In genomic region chr12:88575361-88575959, GRCh38 we compare ENCODE assay signal across 16 cellular contexts. TPM values are rescaled to one million over a fixed set of nuclear protein-coding genes. Genes with fewer than 3 reads are reported as not detected.
A peak's percentile ranks its signal among the peaks of the same experiment; 100 is the strongest.
DNase-seq lines count a peak whose midpoint lies in the region; ATAC-seq and TF ChIP-seq lines count a peak whose summit lies in the region.
"Had no signal": no experiment of that assay in that cellular context is flagged by ENCODE, and none has a peak within 500 bp of the region (broad histone marks: within the 10 kb centered on the region; RNA-seq: fewer than 3 reads in every experiment).

No MANE protein-coding gene starts in this region.

- no peak for TF ChIP-seq EP300 in stomach (IDR thresholded peaks at IDR 0.05)

- POLR2A ChIA-PET in HEK293 (lab: Yijun Ruan, JAX) = no interaction called here

- H3K9ac ChIP-seq in iPS-18a (ENCODE audit: low read length) = peak overlapping the region; percentile 6
- H3K9ac ChIP-seq: BLaER1 had no signal

- no peak overlapping the region for H3K4me3 ChIP-seq in HEK293 (ENCODE audit: low read depth, low read length)
- no peak overlapping the region for H3K4me3 ChIP-seq in iPS-18a (ENCODE audit: low read length)
- peak overlapping the region in 1 of 4 donors; percentile 17 for H3K4me3 ChIP-seq in stomach
- H3K4me3 ChIP-seq: BLaER1 had no signal

- H3K27ac ChIP-seq in HEK293 (ENCODE audit: extremely low read depth, low read depth, low read length) = no peak overlapping the region
- H3K27ac ChIP-seq in iPS-18a (ENCODE audit: low read length) = no peak overlapping the region
- H3K27ac ChIP-seq in stomach = peak overlapping the region in 4 of 5 donors; percentile 32 to 88 (median 46)
- H3K27ac ChIP-seq: BLaER1 had no signal

- H3K27ac Mint-ChIP-seq in activated naive CD4-positive, alpha-beta T cell treated with anti-CD3 and anti-CD28 coated beads, Interleukin-2, amount 50 U/mL, for 72 hours = no peak overlapping the region
- H3K27ac Mint-ChIP-seq: dendritic cell treated with granulocyte-macrophage colony-stimulating factor and Interleukin-4, amounts not matched to agents 40 ng/mL and 50 ng/mL, for 4 days; naive B cell had no signal

- peaks cover 38% of the 10 kb centered on the region for H3K4me1 ChIP-seq in HEK293 (ENCODE audit: control insufficient read depth, insufficient read depth, low read length)
- peaks cover 37% of the 10 kb centered on the region for H3K4me1 ChIP-seq in iPS-18a (ENCODE audit: control insufficient read depth, low read depth, low read length)
- peaks cover 29 to 78% (median 53%) of the 10 kb centered on the region in 4 donors for H3K4me1 ChIP-seq in stomach
- H3K4me1 ChIP-seq: BLaER1 had no signal

- no peak for TF ChIP-seq POLR2A in stomach (IDR thresholded peaks at IDR 0.05)

- ATAC-seq in activated naive CD4-positive, alpha-beta T cell treated with anti-CD3 and anti-CD28 coated beads, Interleukin-2, amount 50 U/mL, for 72 hours = no peak
- ATAC-seq: left lobe of liver had no signal

- 16 to 37% (median 20%) methylated on average over 2 of the region's 2 CpGs for WGBS in stomach, 5 donors

- H3K27me3 ChIP-seq in iPS-18a (ENCODE audit: control insufficient read depth, insufficient read depth, low read length) (peaks cover 25% of the 10 kb centered on the region), stomach (peaks cover 0 to 12% (median 0%) of the 10 kb centered on the region in 3 donors)
- H3K27me3 ChIP-seq: BLaER1 had no signal

- no peaks in the 10 kb centered on the region for H3K9me3 Mint-ChIP-seq in activated naive CD4-positive, alpha-beta T cell treated with anti-CD3 and anti-CD28 coated beads, Interleukin-2, amount 50 U/mL, for 72 hours
- H3K9me3 Mint-ChIP-seq: dendritic cell treated with granulocyte-macrophage colony-stimulating factor and Interleukin-4, amounts not matched to agents 40 ng/mL and 50 ng/mL, for 4 days had no signal

- H3K9me3 ChIP-seq in HEK293 (ENCODE audit: control insufficient read depth, insufficient read depth, low read depth, low read length) (no peaks in the 10 kb centered on the region), iPS-18a (ENCODE audit: control insufficient read depth, low read depth, low read length) (no peaks in the 10 kb centered on the region), stomach (no peaks in the 10 kb centered on the region)

- CTCF ChIA-PET in HEK293 (lab: Yijun Ruan, JAX) = interaction anchor here (0.7 kb wide), 1 partner anchor 14 kb away, joined by 4 read pairs; no protein-coding TSS in a partner anchor

- DNase-seq in NCI-H748 (lab: John Stamatoyannopoulos, UW; ENCODE audit: unreplicated experiment) = peak; percentile 82
- DNase-seq in stomach = no peak
- no peak for DNase-seq in activated naive CD4-positive, alpha-beta T cell treated with anti-CD3 and anti-CD28 coated beads, Interleukin-2, amount 50 U/mL, for 72 hours (ENCODE audit: low spot score in 2 of 2)
- DNase-seq in DMS53 treated with DMSO at 0.1 percent for 48 hours (lab: John Stamatoyannopoulos, UW; ENCODE audit: unreplicated experiment) = no peak
- no peak for DNase-seq in mucosa of gallbladder (ENCODE audit: low spot score)
- DNase-seq: activated gamma-delta T cell, DMS153, hypothalamus, KG1, naive B cell, NCI-H774 had no signal

- H3K36me3 Mint-ChIP-seq in activated naive CD4-positive, alpha-beta T cell treated with anti-CD3 and anti-CD28 coated beads, Interleukin-2, amount 50 U/mL, for 72 hours = no peaks in the 10 kb centered on the region
- H3K36me3 Mint-ChIP-seq: naive B cell had no signal

- H3K36me3 ChIP-seq in HEK293 (ENCODE audit: control insufficient read depth in 2 of 2, insufficient read depth in 1 of 2, low read length in 2 of 2) (no peaks in the 10 kb centered on the region), iPS-18a (ENCODE audit: control insufficient read depth, low read depth, low read length) (no peaks in the 10 kb centered on the region), stomach (no peaks in the 10 kb centered on the region)
- H3K36me3 ChIP-seq: BLaER1 had no signal

- TF ChIP-seq CTCF in HEK293 (tag by site-specific recombination; IDR thresholded peaks at IDR 0.05) = no peak
- no peak for TF ChIP-seq CTCF in stomach (IDR thresholded peaks at IDR 0.05)

- intact Hi-C loops in stomach (cut with DNase I; ENCODE audit: low total_unique reads) = no loop called here

TF ChIP-seq in HEK293, 187 proteins besides CTCF, POLR2A, EP300 and RAD21:
- TF ChIP-seq ZBTB20 (tag by site-specific recombination; IDR thresholded peaks at IDR 0.05) (peak; percentile 60; the same call in 1 of the 2 replicates), SP7 (tag by site-specific recombination; IDR thresholded peaks at IDR 0.05) (peak; percentile 82), ZBTB7A (tag by site-specific recombination; IDR thresholded peaks at IDR 0.05; ENCODE audit: low read depth) (no peak), ZNF248 (tag by site-specific recombination; IDR thresholded peaks at IDR 0.05) (no peak), ZNF48 (tag by site-specific recombination; IDR thresholded peaks at IDR 0.05) (no peak), FEZF1 (tag by site-specific recombination; IDR thresholded peaks at IDR 0.05) (peak; percentile 46), ZNF645 (tag by site-specific recombination; IDR thresholded peaks at IDR 0.05) (no peak), PRDM6 (tag by site-specific recombination; IDR thresholded peaks at IDR 0.05) (peak; percentile 70), ZNF221 (tag by site-specific recombination; IDR thresholded peaks at IDR 0.05; ENCODE audit: borderline replicate concordance) (no peak), MYNN (tag by site-specific recombination; IDR thresholded peaks at IDR 0.05; ENCODE audit: borderline replicate concordance) (peak; percentile 43; the same call in 1 of the 2 replicates)
- TF ChIP-seq, protein P1, sequence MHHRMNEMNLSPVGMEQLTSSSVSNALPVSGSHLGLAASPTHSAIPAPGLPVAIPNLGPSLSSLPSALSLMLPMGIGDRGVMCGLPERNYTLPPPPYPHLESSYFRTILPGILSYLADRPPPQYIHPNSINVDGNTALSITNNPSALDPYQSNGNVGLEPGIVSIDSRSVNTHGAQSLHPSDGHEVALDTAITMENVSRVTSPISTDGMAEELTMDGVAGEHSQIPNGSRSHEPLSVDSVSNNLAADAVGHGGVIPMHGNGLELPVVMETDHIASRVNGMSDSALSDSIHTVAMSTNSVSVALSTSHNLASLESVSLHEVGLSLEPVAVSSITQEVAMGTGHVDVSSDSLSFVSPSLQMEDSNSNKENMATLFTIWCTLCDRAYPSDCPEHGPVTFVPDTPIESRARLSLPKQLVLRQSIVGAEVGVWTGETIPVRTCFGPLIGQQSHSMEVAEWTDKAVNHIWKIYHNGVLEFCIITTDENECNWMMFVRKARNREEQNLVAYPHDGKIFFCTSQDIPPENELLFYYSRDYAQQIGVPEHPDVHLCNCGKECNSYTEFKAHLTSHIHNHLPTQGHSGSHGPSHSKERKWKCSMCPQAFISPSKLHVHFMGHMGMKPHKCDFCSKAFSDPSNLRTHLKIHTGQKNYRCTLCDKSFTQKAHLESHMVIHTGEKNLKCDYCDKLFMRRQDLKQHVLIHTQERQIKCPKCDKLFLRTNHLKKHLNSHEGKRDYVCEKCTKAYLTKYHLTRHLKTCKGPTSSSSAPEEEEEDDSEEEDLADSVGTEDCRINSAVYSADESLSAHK (tag by site-specific recombination; IDR thresholded peaks at IDR 0.05) = peak; percentile 99

RNA-seq across cellular contexts. Expression of gene KITLG, which starts 4.8 kb away (rescaled TPM):
- total RNA-seq in stomach (10 to 100 TPM in 4 of 5 donors, 1 to 10 TPM in 1; 4.6 to 62.4 (median 49.0) TPM), mucosa of gallbladder (30.5 TPM)
- polyA plus RNA-seq in stomach = 10 to 100 TPM; 10.8 to 15.5 (median 12.8) TPM
- total RNA-seq in activated naive CD4-positive, alpha-beta T cell treated with anti-CD3 and anti-CD28 coated beads, Interleukin-2, amount 50 U/mL, for 72 hours = not detected

Comparison
In these comparisons a context has a peak if more than half of its experiments do, and no peak if none do; other contexts are left out.
1. H3K27ac ChIP-seq: peak in stomach (4 of 5); none in HEK293 (single experiment) and iPS-18a (single experiment).
2. RNA of gene KITLG, which starts 4.8 kb away (total RNA-seq): 4.6 to 62.4 TPM in stomach and 30.5 TPM in mucosa of gallbladder (single experiment); not detected in activated naive CD4-positive, alpha-beta T cell treated with anti-CD3 and anti-CD28 coated beads, Interleukin-2, amount 50 U/mL, for 72 hours; every median in the first group is over 4 times any median in the second.